In the genomic region with DNA sequence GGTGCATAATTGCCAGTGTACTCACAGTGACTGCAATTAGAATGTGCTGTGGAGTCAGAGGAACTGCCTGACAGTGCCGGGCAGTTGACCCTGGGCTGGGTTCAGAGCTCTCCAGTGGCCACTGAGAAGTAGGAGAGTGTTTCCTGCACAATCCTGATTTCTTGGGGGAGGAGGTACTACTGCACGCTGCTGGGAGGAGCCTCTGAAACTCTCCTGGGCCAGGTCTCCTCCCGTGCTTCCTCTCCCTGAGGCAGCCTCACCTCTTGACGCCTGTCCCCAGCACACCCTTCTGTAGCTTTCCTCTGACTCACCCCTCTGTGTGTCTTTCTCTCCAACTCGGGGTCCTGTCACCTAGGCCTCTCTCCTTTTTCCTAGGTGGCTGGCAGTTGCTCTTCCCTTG, we compare ENCODE assay signal across 8 cellular contexts.
DNase-seq lines count a peak whose midpoint lies in the region; ATAC-seq and TF ChIP-seq lines count a peak whose summit lies in the region.
"Not testable (repeated sequence)": the region's sequence is repeated elsewhere in the genome, so short reads cannot be mapped to it uniquely, and the experiment has no call there.

No MANE protein-coding gene starts in this region.

- peaks cover 24% of the 10 kb centered on the region for H3K4me1 Mint-ChIP-seq in HFFc6 (ENCODE audit: low read depth)
- peaks cover 34% of the 10 kb centered on the region for H3K4me1 Mint-ChIP-seq in activated CD8-positive, alpha-beta T cell treated with anti-CD3 and anti-CD28 coated beads for 36 hours (ENCODE audit: low read depth)
- H3K4me1 Mint-ChIP-seq in activated naive CD8-positive, alpha-beta T cell treated with anti-CD3 and anti-CD28 coated beads, Interleukin-2, amount 10 ng/mL, durations not matched to agents 7 days and 5 days: peaks cover 19% of the 10 kb centered on the region
- H3K4me1 Mint-ChIP-seq in stimulated activated memory B cell treated with anti-CD40 and anti-IgM and Interleukin-4, amounts not matched to agents 10 μg/mL and 1 μg/mL and 100 μg/mL, for 72 hours: peaks cover 11% of the 10 kb centered on the region

- peak; percentile 64 for ATAC-seq in activated CD8-positive, alpha-beta T cell treated with anti-CD3 and anti-CD28 coated beads for 36 hours
- peak; percentile 65 for ATAC-seq in activated naive CD8-positive, alpha-beta T cell treated with anti-CD3 and anti-CD28 coated beads, Interleukin-2, amount 10 ng/mL, durations not matched to agents 7 days and 5 days (ENCODE audit: low read depth)
- ATAC-seq in stimulated activated memory B cell treated with anti-CD40 and anti-IgM and Interleukin-4, amounts not matched to agents 10 μg/mL and 1 μg/mL and 100 μg/mL, for 72 hours: not testable (repeated sequence)

- not testable (repeated sequence) for H3K27me3 Mint-ChIP-seq in HFFc6 (ENCODE audit: insufficient read depth); activated CD8-positive, alpha-beta T cell treated with anti-CD3 and anti-CD28 coated beads for 36 hours; activated naive CD8-positive, alpha-beta T cell treated with anti-CD3 and anti-CD28 coated beads, Interleukin-2, amount 10 ng/mL, durations not matched to agents 7 days and 5 days; stimulated activated memory B cell treated with anti-CD40 and anti-IgM and Interleukin-4, amounts not matched to agents 10 μg/mL and 1 μg/mL and 100 μg/mL, for 72 hours

- not testable (repeated sequence) for TF ChIP-seq CTCF in HFFc6 (IDR thresholded peaks at IDR 0.05); activated CD8-positive, alpha-beta T cell treated with anti-CD3 and anti-CD28 coated beads for 36 hours (IDR thresholded peaks at IDR 0.05)

- H3K4me3 Mint-ChIP-seq in HFFc6: not testable (repeated sequence)
- H3K4me3 Mint-ChIP-seq in activated CD8-positive, alpha-beta T cell treated with anti-CD3 and anti-CD28 coated beads for 36 hours: peak overlapping the region; percentile 54
- H3K4me3 Mint-ChIP-seq in activated naive CD8-positive, alpha-beta T cell treated with anti-CD3 and anti-CD28 coated beads, Interleukin-2, amount 10 ng/mL, durations not matched to agents 7 days and 5 days: peak overlapping the region; percentile 22
- H3K4me3 Mint-ChIP-seq in stimulated activated memory B cell treated with anti-CD40 and anti-IgM and Interleukin-4, amounts not matched to agents 10 μg/mL and 1 μg/mL and 100 μg/mL, for 72 hours: peak overlapping the region; percentile 58

- H3K9me3 Mint-ChIP-seq in HFFc6; activated CD8-positive, alpha-beta T cell treated with anti-CD3 and anti-CD28 coated beads for 36 hours; activated naive CD8-positive, alpha-beta T cell treated with anti-CD3 and anti-CD28 coated beads, Interleukin-2, amount 10 ng/mL, durations not matched to agents 7 days and 5 days; stimulated activated memory B cell treated with anti-CD40 and anti-IgM and Interleukin-4, amounts not matched to agents 10 μg/mL and 1 μg/mL and 100 μg/mL, for 72 hours: not testable (repeated sequence)

- CTCF ChIA-PET in activated CD8-positive, alpha-beta T cell treated with anti-CD3 and anti-CD28 coated beads for 36 hours (lab: Charles Lee): not testable (repeated sequence)

- POLR2A ChIA-PET in activated CD8-positive, alpha-beta T cell treated with anti-CD3 and anti-CD28 coated beads for 36 hours (lab: Charles Lee); activated naive CD8-positive, alpha-beta T cell treated with anti-CD3 and anti-CD28 coated beads, Interleukin-2, amount 10 ng/mL, durations not matched to agents 7 days and 5 days (lab: Charles Lee): not testable (repeated sequence)

- H3K36me3 Mint-ChIP-seq in HFFc6 (ENCODE audit: low read depth); activated naive CD8-positive, alpha-beta T cell treated with anti-CD3 and anti-CD28 coated beads, Interleukin-2, amount 10 ng/mL, durations not matched to agents 7 days and 5 days: not testable (repeated sequence)
- H3K36me3 Mint-ChIP-seq in activated CD8-positive, alpha-beta T cell treated with anti-CD3 and anti-CD28 coated beads for 36 hours (ENCODE audit: low read depth): peaks cover 14% of the 10 kb centered on the region
- H3K36me3 Mint-ChIP-seq in stimulated activated memory B cell treated with anti-CD40 and anti-IgM and Interleukin-4, amounts not matched to agents 10 μg/mL and 1 μg/mL and 100 μg/mL, for 72 hours: peaks cover 16% of the 10 kb centered on the region

- H3K27ac Mint-ChIP-seq in HFFc6: peak overlapping the region; percentile 36; the same call in 1 of the 2 replicates
- peak overlapping the region; percentile 70 for H3K27ac Mint-ChIP-seq in activated CD8-positive, alpha-beta T cell treated with anti-CD3 and anti-CD28 coated beads for 36 hours
- H3K27ac Mint-ChIP-seq in activated naive CD8-positive, alpha-beta T cell treated with anti-CD3 and anti-CD28 coated beads, Interleukin-2, amount 10 ng/mL, durations not matched to agents 7 days and 5 days: peak overlapping the region; percentile 67
- H3K27ac Mint-ChIP-seq in stimulated activated memory B cell treated with anti-CD40 and anti-IgM and Interleukin-4, amounts not matched to agents 10 μg/mL and 1 μg/mL and 100 μg/mL, for 72 hours: peak overlapping the region; percentile 81

- DNase-seq in A172 (ENCODE audit: low spot score): peak; percentile 30
- DNase-seq in HFFc6; activated naive CD8-positive, alpha-beta T cell treated with anti-CD3 and anti-CD28 coated beads, Interleukin-2, amount 10 ng/mL, durations not matched to agents 7 days and 5 days: not testable (repeated sequence)
- DNase-seq in RPMI8226: peak; percentile 21
- peak; percentile 35 for DNase-seq in activated CD8-positive, alpha-beta T cell treated with anti-CD3 and anti-CD28 coated beads for 36 hours
- DNase-seq in glomerular visceral epithelial cell (ENCODE audit: extremely low spot score): peak; percentile 9
- peak; percentile 20 for DNase-seq in mucosa of gallbladder (ENCODE audit: low spot score)

- intact Hi-C loops in activated CD8-positive, alpha-beta T cell treated with anti-CD3 and anti-CD28 coated beads for 36 hours (cut with micrococcal nuclease): not testable (repeated sequence)
